1 cellular context compared by ENCODE assay signal in genomic region chr19:49932731-49933131, GRCh38.
TF ChIP-seq lines count a peak whose summit lies in the region.

No MANE protein-coding gene starts in this region.

TF ChIP-seq in K562, 482 proteins besides CTCF, POLR2A, EP300 and RAD21:
- peak; percentile 41 for TF ChIP-seq CCNT2 (IDR thresholded peaks at IDR 0.05; ENCODE audit: borderline replicate concordance, extremely low read depth, insufficient read length, low read depth, low read length)
- TF ChIP-seq CEBPG (CRISPR knock-in tag; IDR thresholded peaks at IDR 0.05) = no peak
- TF ChIP-seq CEBPG (tag; conservative IDR thresholded peaks at IDR 0.05 in 1 of 2, IDR thresholded peaks at IDR 0.05 in 1 of 2) = no peak
- TF ChIP-seq RBFOX2 (IDR thresholded peaks at IDR 0.05; ENCODE audit: low read depth, low read length) = peak; percentile 85
- TF ChIP-seq ELF2 (CRISPR knock-in tag; IDR thresholded peaks at IDR 0.05) = 0 out of 2 replicates have a peak, but pooled peaks have one; percentile 18
- TF ChIP-seq ZBTB33 (CRISPR knock-in tag; IDR thresholded peaks at IDR 0.05) = peak; percentile 64; the same call in 1 of the 2 replicates
- no peak for TF ChIP-seq ZNF766 (CRISPR knock-in tag; conservative IDR thresholded peaks at IDR 0.05)
- TF ChIP-seq MAZ (CRISPR knock-in tag; conservative IDR thresholded peaks at IDR 0.05 in 1 of 2, IDR thresholded peaks at IDR 0.05 in 1 of 2) = 0 out of 4 replicates have a peak, but pooled peaks of 1 of the 2 experiments have one; percentile 4
- TF ChIP-seq POLR2G (IDR thresholded peaks at IDR 0.05; ENCODE audit: low read depth, low read length) = peak; percentile 82
- peak; percentile 26 for TF ChIP-seq HMGN3 (IDR thresholded peaks at IDR 0.05; ENCODE audit: borderline replicate concordance, extremely low read depth, insufficient read length, low read depth, low read length)
- no peak for TF ChIP-seq ATF6 (CRISPR knock-in tag; IDR thresholded peaks at IDR 0.05)
- no peak for TF ChIP-seq ZNF253 (CRISPR knock-in tag; conservative IDR thresholded peaks at IDR 0.05)
- no peak for TF ChIP-seq MEIS2 (IDR thresholded peaks at IDR 0.05; ENCODE audit: partially characterized antibody)
- TF ChIP-seq TARDBP (IDR thresholded peaks at IDR 0.05) = peak; percentile 90; the same call in 1 of the 2 replicates
- TF ChIP-seq PHB (CRISPR knock-in tag; IDR thresholded peaks at IDR 0.05) = 0 out of 2 replicates have a peak, but pooled peaks have one; percentile 65
- TF ChIP-seq RHOXF2B (CRISPR knock-in tag; conservative IDR thresholded peaks at IDR 0.05) = no peak
- TF ChIP-seq ZKSCAN8 (CRISPR knock-in tag; IDR thresholded peaks at IDR 0.05) = no peak
- 0 out of 2 replicates have a peak, but pooled peaks have one; percentile 8 for TF ChIP-seq STAT5A (IDR thresholded peaks at IDR 0.05; ENCODE audit: borderline replicate concordance, low read length)
- TF ChIP-seq RBM22 (IDR thresholded peaks at IDR 0.05; ENCODE audit: low read depth, low read length, poor library complexity, severe bottlenecking) = peak; percentile 98
- no peak for TF ChIP-seq DLX4 (CRISPR knock-in tag; IDR thresholded peaks at IDR 0.05)
- TF ChIP-seq GABPB1 (CRISPR knock-in tag; IDR thresholded peaks at IDR 0.05) = 0 out of 2 replicates have a peak, but pooled peaks have one; percentile 10
TF ChIP-seq in K562: peak in this region for 12.
